In genomic region chr1:12604114-12604874, GRCh38 we compare ENCODE assay signal across 1 cellular context.
A peak's percentile ranks its signal among the peaks of the same experiment; 100 is the strongest.
TF ChIP-seq lines count a peak whose summit lies in the region.

No MANE protein-coding gene starts in this region.

TF ChIP-seq in GM12878, 131 proteins besides CTCF, POLR2A, EP300 and RAD21 (continued from another document and continues in another):
- TF ChIP-seq ATF2 (IDR thresholded peaks at IDR 0.05; ENCODE audit: low read length) (no peak), ELK1 (IDR thresholded peaks at IDR 0.05; ENCODE audit: low read depth, low read length) (no peak), BCL11A (IDR thresholded peaks at IDR 0.05; ENCODE audit: low read depth, low read length) (0 out of 2 replicates have a peak, but pooled peaks have one; percentile 20), SREBF2 (IDR thresholded peaks at IDR 0.05; ENCODE audit: low read length) (no peak), SMARCA5 (IDR thresholded peaks at IDR 0.05) (no peak), IRF5 (IDR thresholded peaks at IDR 0.05; ENCODE audit: borderline replicate concordance) (no peak), KDM1A (IDR thresholded peaks at IDR 0.05; ENCODE audit: borderline replicate concordance) (no peak), JUNB (IDR thresholded peaks at IDR 0.05) (0 out of 2 replicates have a peak, but pooled peaks have one; percentile 23), FOXK2 (IDR thresholded peaks at IDR 0.05) (no peak; the same call in 1 of the 2 replicates), IRF3 (IDR thresholded peaks at IDR 0.05) (no peak), GABPA (IDR thresholded peaks at IDR 0.05; ENCODE audit: low read depth) (no peak), MAX (IDR thresholded peaks at IDR 0.05; ENCODE audit: low read depth, low read length) (no peak), EED (IDR thresholded peaks at IDR 0.05; ENCODE audit: low read depth) (no peak), NR2C1 (IDR thresholded peaks at IDR 0.05) (no peak), NRF1 (conservative IDR thresholded peaks at IDR 0.05; ENCODE audit: low read depth, low read length) (no peak), ZBTB11 (CRISPR knock-in tag; IDR thresholded peaks at IDR 0.05) (no peak), POU2F2 (IDR thresholded peaks at IDR 0.05; ENCODE audit: borderline replicate concordance, low read depth, low read length) (peak; percentile 76; the same call in 2 of the 3 replicates), IKZF2 (IDR thresholded peaks at IDR 0.05) (peak; percentile 66 to 69), ZNF217 (IDR thresholded peaks at IDR 0.05) (no peak), CEBPB (IDR thresholded peaks at IDR 0.05; ENCODE audit: borderline replicate concordance in 1 of 2, low read depth in 2 of 2, low read length in 2 of 2) (no peak), STAT1 (conservative IDR thresholded peaks at IDR 0.05) (no peak), CBX3 (IDR thresholded peaks at IDR 0.05; ENCODE audit: borderline replicate concordance, low read depth) (no peak), CHD2 (IDR thresholded peaks at IDR 0.05; ENCODE audit: borderline replicate concordance, low read depth, low read length) (no peak), NFYA (IDR thresholded peaks at IDR 0.05; ENCODE audit: borderline replicate concordance, low read depth, low read length) (no peak), SMAD1 (IDR thresholded peaks at IDR 0.05; ENCODE audit: low read depth, partially characterized antibody) (no peak), STAT3 (IDR thresholded peaks at IDR 0.05; ENCODE audit: low read depth, low read length) (no peak), MEF2A (IDR thresholded peaks at IDR 0.05; ENCODE audit: insufficient read depth, low read depth, low read length) (no peak), MTA3 (IDR thresholded peaks at IDR 0.05; ENCODE audit: borderline replicate concordance, low read length) (no peak), JUND (IDR thresholded peaks at IDR 0.05; ENCODE audit: low read depth, low read length) (no peak), HCFC1 (IDR thresholded peaks at IDR 0.05; ENCODE audit: low read length) (no peak), SIX5 (IDR thresholded peaks at IDR 0.05; ENCODE audit: low read depth, low read length, severe bottlenecking) (no peak), DPF2 (IDR thresholded peaks at IDR 0.05) (0 out of 2 replicates have a peak, but pooled peaks have one; percentile 21), PBX3 (IDR thresholded peaks at IDR 0.05; ENCODE audit: insufficient replicate concordance, low read depth, low read length) (peak; percentile 25), ZBTB4 (CRISPR knock-in tag; IDR thresholded peaks at IDR 0.05) (no peak), ZNF24 (IDR thresholded peaks at IDR 0.05) (no peak), CHD1 (IDR thresholded peaks at IDR 0.05; ENCODE audit: low read depth, low read length) (no peak), KAT2A (conservative IDR thresholded peaks at IDR 0.05; ENCODE audit: control insufficient read depth, low read depth, low read length) (no peak), IKZF1 (conservative IDR thresholded peaks at IDR 0.05) (peak; percentile 58), MYC (IDR thresholded peaks at IDR 0.05; ENCODE audit: insufficient read depth, insufficient read length, insufficient replicate concordance, low read length, severe bottlenecking) (no peak), IRF4 (IDR thresholded peaks at IDR 0.05; ENCODE audit: low read depth, low read length) (no peak), NKRF (conservative IDR thresholded peaks at IDR 0.05) (no peak), RUNX3 (IDR thresholded peaks at IDR 0.05; ENCODE audit: low read length) (no peak), RCOR1 (conservative IDR thresholded peaks at IDR 0.05; ENCODE audit: low read depth, low read length) (no peak), NR2C2 (IDR thresholded peaks at IDR 0.05; ENCODE audit: borderline replicate concordance, control insufficient read depth, insufficient read length, low read depth) (no peak), GATAD2B (conservative IDR thresholded peaks at IDR 0.05; ENCODE audit: low read depth) (no peak), ZBED1 (IDR thresholded peaks at IDR 0.05; ENCODE audit: borderline replicate concordance) (no peak), ZZZ3 (IDR thresholded peaks at IDR 0.05; ENCODE audit: control insufficient read depth, insufficient read length, low read depth) (no peak), ATF7 (IDR thresholded peaks at IDR 0.05; ENCODE audit: low read depth) (0 out of 2 replicates have a peak, but pooled peaks have one; percentile 11), SREBF1 (IDR thresholded peaks at IDR 0.05; ENCODE audit: low read length) (no peak), MTA2 (IDR thresholded peaks at IDR 0.05; ENCODE audit: low read depth) (peak; percentile 36; the same call in 1 of the 2 replicates), FOXM1 (IDR thresholded peaks at IDR 0.05; ENCODE audit: low read depth, low read length) (no peak), SMC3 (IDR thresholded peaks at IDR 0.05; ENCODE audit: borderline replicate concordance, low read length) (no peak), SIN3A (IDR thresholded peaks at IDR 0.05; ENCODE audit: low read depth, low read length) (no peak), ETV6 (conservative IDR thresholded peaks at IDR 0.05 in 1 of 2, IDR thresholded peaks at IDR 0.05 in 1 of 2; ENCODE audit: borderline replicate concordance in 1 of 2, low read depth in 1 of 2) (no peak), PKNOX1 (IDR thresholded peaks at IDR 0.05) (peak; percentile 89), SPI1 (IDR thresholded peaks at IDR 0.05; ENCODE audit: borderline replicate concordance, insufficient read depth, low read depth, low read length) (no peak)
